8 cellular contexts compared by ENCODE assay signal in the genomic region with DNA sequence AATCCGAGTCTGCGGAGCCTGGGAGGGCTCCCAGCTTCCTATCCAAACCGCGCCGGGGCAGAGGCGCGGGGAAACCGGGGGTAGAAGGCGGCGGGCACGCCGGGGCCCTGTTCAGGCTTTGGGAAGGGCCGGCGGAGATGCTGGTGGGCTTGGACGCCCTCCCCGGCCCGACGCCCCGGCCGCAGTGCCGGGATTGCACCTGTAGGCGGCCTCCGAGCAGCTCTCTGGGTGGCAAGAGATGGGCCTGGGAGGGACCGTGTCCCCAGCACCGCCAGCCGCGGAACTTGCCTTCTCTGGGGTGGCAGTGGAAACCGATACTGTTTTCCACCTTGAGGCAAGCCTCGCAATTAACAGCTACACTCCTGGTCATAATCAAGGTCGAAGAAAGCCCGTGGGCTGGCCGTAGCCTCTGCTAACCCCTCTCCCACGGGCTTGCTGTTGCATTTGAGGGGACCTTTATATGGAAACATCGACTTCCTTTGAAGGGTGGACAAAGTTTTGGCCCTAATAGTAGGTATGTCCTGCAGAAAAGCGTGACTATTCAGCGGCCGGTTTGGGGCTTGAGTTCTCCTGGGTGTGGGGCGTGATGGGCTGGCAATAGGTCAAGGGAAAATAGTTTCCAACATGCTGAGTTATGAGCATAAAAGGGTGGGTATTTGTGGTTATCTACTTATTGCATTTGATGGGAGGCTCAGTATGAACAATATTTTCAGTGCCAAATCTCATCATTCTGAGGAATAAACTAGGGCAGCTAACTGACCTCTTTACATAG. TPM values are rescaled to one million over a fixed set of nuclear protein-coding genes. Genes with fewer than 3 reads are reported as not detected.
DNase-seq lines count a peak whose midpoint lies in the region; ATAC-seq and TF ChIP-seq lines count a peak whose summit lies in the region.

No MANE protein-coding gene starts in this region.

- H3K14ac ChIP-seq in trophoblast cell (ENCODE audit: low read length), result peak overlapping the region; percentile 92

- peak overlapping the region; percentile 97 for H3K4me2 ChIP-seq in trophoblast cell (ENCODE audit: low read length)

- H3K36me3 ChIP-seq in ES-I3 (ENCODE audit: insufficient read depth, low read length) (no peaks in the 10 kb centered on the region), NT2/D1 (ENCODE audit: insufficient read depth, insufficient read length, low read length) (peaks cover 23% of the 10 kb centered on the region), adrenal gland (replicated peaks in 1 of 2) (no peaks in the 10 kb centered on the region), left ventricle myocardium inferior (peaks cover 4% of the 10 kb centered on the region), trophoblast cell (ENCODE audit: control insufficient read depth in 1 of 2, insufficient read depth in 2 of 2, low read length in 2 of 2) (peaks cover 5 to 8% of the 10 kb centered on the region in 2 experiments)

- 3 to 15% (median 5%) methylated on average over 8 to 38 of the region's 38 CpGs for WGBS in adrenal gland, 4 donors
- WGBS in trophoblast cell (ENCODE audit: extremely low coverage, insufficient coverage, insufficient read length), result no CpG with 5 or more reads among the region's 38 CpGs

- no peak for TF ChIP-seq POLR2A in adrenal gland (IDR thresholded peaks at IDR 0.05)

- peaks cover 18% of the 10 kb centered on the region for H3K79me2 ChIP-seq in trophoblast cell (ENCODE audit: control insufficient read depth, insufficient read depth, low read length, poor library complexity)

- peak overlapping the region; percentile 42 for H2AFZ ChIP-seq in trophoblast cell (ENCODE audit: insufficient read depth, low read length, poor library complexity)

- TF ChIP-seq CTCF in HL-60 (IDR thresholded peaks at IDR 0.05; ENCODE audit: insufficient read depth, low read length) (peak; percentile 27), adrenal gland (IDR thresholded peaks at IDR 0.05) (peak; percentile 63 to 87 (median 76)), left ventricle myocardium inferior (IDR thresholded peaks at IDR 0.05; ENCODE audit: borderline replicate concordance) (peak; percentile 90)

- H3K9me3 ChIP-seq in ES-I3 (ENCODE audit: control insufficient read depth, insufficient read depth, low read length) (no peaks in the 10 kb centered on the region), NT2/D1 (ENCODE audit: insufficient read depth, low read length) (no peaks in the 10 kb centered on the region), adrenal gland (replicated peaks in 1 of 3) (no peaks in the 10 kb centered on the region), left ventricle myocardium inferior (replicated peaks) (no peaks in the 10 kb centered on the region), trophoblast cell (ENCODE audit: insufficient read depth, low read depth, low read length) (no peaks in the 10 kb centered on the region)

- intact Hi-C loops in adrenal gland (cut with DNase I), result loop anchor here in 1 of 2 donors (10.0 kb wide), 1 partner anchor 600 kb away; no protein-coding TSS in a partner anchor
- intact Hi-C loops in left ventricle myocardium inferior (cut with micrococcal nuclease), result no loop called here

- peak overlapping the region; percentile 57 for H3K4me3 ChIP-seq in HL-60 (replicated peaks; ENCODE audit: insufficient read depth, low read length)
- H3K4me3 ChIP-seq in NT2/D1 (ENCODE audit: insufficient read length, low read depth), result peak overlapping the region; percentile 86
- peak overlapping the region in 3 of 4 donors; percentile 60 to 75 (median 66) for H3K4me3 ChIP-seq in adrenal gland
- peak overlapping the region; percentile 94 for H3K4me3 ChIP-seq in left ventricle myocardium inferior
- H3K4me3 ChIP-seq in trophoblast cell (ENCODE audit: low read depth, low read length), result peak overlapping the region; percentile 70

- ATAC-seq in GM21390 (IDR thresholded peaks at IDR 0.05; ENCODE audit: unreplicated experiment), result peak; percentile 40

- H3K9ac ChIP-seq in ES-I3 (ENCODE audit: low read depth, low read length), result peak overlapping the region; percentile 80
- peak overlapping the region; percentile 90 for H3K9ac ChIP-seq in NT2/D1 (ENCODE audit: insufficient read length, low read depth)
- H3K9ac ChIP-seq in trophoblast cell (ENCODE audit: low read length), result peak overlapping the region; percentile 87

- H2BK5ac ChIP-seq in trophoblast cell (ENCODE audit: low read depth, low read length, poor library complexity), result peak overlapping the region; percentile 96

- peak overlapping the region; percentile 90 for H3K27ac ChIP-seq in HL-60 (replicated peaks)
- peak overlapping the region; percentile 52 to 97 (median 87) for H3K27ac ChIP-seq in adrenal gland
- H3K27ac ChIP-seq in left ventricle myocardium inferior (replicated peaks), result peak overlapping the region; percentile 99
- H3K27ac ChIP-seq in trophoblast cell (ENCODE audit: low read depth, low read length), result peak overlapping the region; percentile 98

- peak overlapping the region; percentile 73 for H4K12ac ChIP-seq in trophoblast cell (ENCODE audit: low read depth, low read length)

- peak overlapping the region; percentile 72 for H4K8ac ChIP-seq in trophoblast cell (ENCODE audit: low read depth, low read length)

- no peak overlapping the region for H2AK5ac ChIP-seq in trophoblast cell (ENCODE audit: low read length)

- DNase-seq in HL-60 (ENCODE audit: low read depth in 1 of 2, low spot score in 1 of 2) (peak; percentile 28 to 85), NT2/D1 (ENCODE audit: low read depth, low spot score) (no peak), adrenal gland (peak; percentile 64 to 76 (median 71)), left ventricle myocardium inferior (peak; percentile 84), trophoblast cell (peak; percentile 54 to 72)
- no peak for DNase-seq in effector CD4-positive, alpha-beta T cell

- H3K27me3 ChIP-seq in HL-60 (ENCODE audit: insufficient read depth, poor library complexity, severe bottlenecking) (no peaks in the 10 kb centered on the region), NT2/D1 (ENCODE audit: insufficient read depth, insufficient read length) (no peaks in the 10 kb centered on the region), adrenal gland (no peaks in the 10 kb centered on the region), left ventricle myocardium inferior (ENCODE audit: low read depth) (no peaks in the 10 kb centered on the region), trophoblast cell (ENCODE audit: insufficient read depth, low read length) (no peaks in the 10 kb centered on the region)

- no peak overlapping the region for H3K23ac ChIP-seq in trophoblast cell (ENCODE audit: low read length)

- H2BK120ac ChIP-seq in trophoblast cell (ENCODE audit: insufficient read depth, low read length, poor library complexity), result peak overlapping the region; percentile 96

- H3K4ac ChIP-seq in trophoblast cell (ENCODE audit: low read depth, low read length), result peak overlapping the region; percentile 87

- peak overlapping the region; percentile 98 for H4K91ac ChIP-seq in trophoblast cell (ENCODE audit: low read depth, low read length)

- peak overlapping the region; percentile 73 for H2BK12ac ChIP-seq in trophoblast cell (ENCODE audit: low read length)

- H3K79me1 ChIP-seq in trophoblast cell (ENCODE audit: low read length), result peaks cover 28% of the 10 kb centered on the region

- peak overlapping the region; percentile 42 for H3K18ac ChIP-seq in trophoblast cell (ENCODE audit: low read length)

- H3K4me1 ChIP-seq in ES-I3 (ENCODE audit: insufficient read depth, low read length) (peaks cover 10% of the 10 kb centered on the region), NT2/D1 (ENCODE audit: insufficient read depth, insufficient read length) (no peaks in the 10 kb centered on the region), adrenal gland (replicated peaks in 1 of 2) (peaks cover 12 to 13% of the 10 kb centered on the region in 2 donors), left ventricle myocardium inferior (peaks cover 55% of the 10 kb centered on the region), trophoblast cell (ENCODE audit: control insufficient read depth in 1 of 2, insufficient read depth in 2 of 2, low read length in 2 of 2) (peaks cover 5 to 15% of the 10 kb centered on the region in 2 experiments)

RNA-seq across cellular contexts. Expression of gene JAG1, which starts 1.1 kb away (rescaled TPM):
- total RNA-seq in adrenal gland (10 to 100 TPM in 6 of 8 donors, 1 to 10 TPM in 2; 7.9 to 22.0 (median 16.0) TPM), left ventricle myocardium inferior (20.5 TPM)
- 1 to 10 TPM; 6.8 to 8.5 (median 7.9) TPM for polyA plus RNA-seq in adrenal gland
- 34.3 and 36.3 TPM in 2 replicates for polyA plus RNA-seq in trophoblast cell (2013)

Comparison
In these comparisons a context has a peak if more than half of its experiments do, and no peak if none do; other contexts are left out.
1. DNase-seq: peak in HL-60 (2 of 2), adrenal gland (7 of 7), left ventricle myocardium inferior (single experiment) and trophoblast cell (2 of 2); none in NT2/D1 (single experiment) and effector CD4-positive, alpha-beta T cell (single experiment).
2. CTCF ChIP-seq: peak in every context shown above with its lines; median percentile 90 in left ventricle myocardium inferior; 76 in adrenal gland; 27 in HL-60.
3. Peak in every context shown above with its lines, with median percentiles within 50 percentile points of each other: H3K9ac ChIP-seq, H3K27ac ChIP-seq and H3K4me3 ChIP-seq.